9 cellular contexts compared by ENCODE assay signal in the genomic region with DNA sequence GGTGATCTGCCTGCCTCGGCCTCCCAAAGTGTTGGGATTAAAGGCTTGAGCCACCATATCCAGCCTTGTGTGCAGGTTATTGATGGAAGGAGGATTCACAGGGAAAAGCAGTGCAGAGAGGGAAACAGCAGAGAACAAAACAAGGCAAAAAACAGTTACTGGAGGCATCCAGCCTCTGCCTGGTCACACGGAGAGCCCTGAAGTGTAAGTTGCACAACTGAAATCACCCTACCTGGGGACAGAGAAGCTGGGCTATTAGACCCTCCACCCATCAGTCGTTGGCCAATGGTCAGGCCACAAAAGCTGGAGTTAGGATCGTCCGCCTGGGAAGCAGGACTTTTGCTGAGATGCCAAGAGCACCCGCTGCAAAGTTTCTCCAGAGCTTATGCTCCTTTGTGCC. TPM values are rescaled to one million over a fixed set of nuclear protein-coding genes. Genes with fewer than 3 reads are reported as not detected.
DNase-seq lines count a peak whose midpoint lies in the region; ATAC-seq and TF ChIP-seq lines count a peak whose summit lies in the region.
"Had no signal": no experiment of that assay in that cellular context is flagged by ENCODE, and none has a peak within 500 bp of the region (broad histone marks: within the 10 kb centered on the region; RNA-seq: fewer than 3 reads in every experiment).

No MANE protein-coding gene starts in this region.

- H3K27me3 ChIP-seq in IMR-90 (ENCODE audit: control insufficient read depth, insufficient read depth, low read length) (no peaks in the 10 kb centered on the region), endodermal cell (ENCODE audit: control insufficient read depth, insufficient read depth, low read length, poor library complexity, severe bottlenecking) (no peaks in the 10 kb centered on the region), mesenchymal stem cell (ENCODE audit: control insufficient read depth in 1 of 2, insufficient read depth in 1 of 2, low read length in 2 of 2) (no peaks in the 10 kb centered on the region), suprapubic skin (no peaks in the 10 kb centered on the region)
- H3K27me3 ChIP-seq in CD8-positive, alpha-beta T cell (ENCODE audit: insufficient read depth, low read length): no peaks in the 10 kb centered on the region

- H3K79me1 ChIP-seq in IMR-90 (ENCODE audit: low read depth in 1 of 2, low read length in 2 of 2) (no peaks in the 10 kb centered on the region), mesenchymal stem cell (replicated peaks; ENCODE audit: low read length, poor library complexity, severe bottlenecking) (no peaks in the 10 kb centered on the region)

- peak overlapping the region in 1 of 2 experiments; percentile 94 for H2BK12ac ChIP-seq in mesenchymal stem cell (ENCODE audit: low read length in 2 of 2)

- peak overlapping the region; percentile 11 for H3K14ac ChIP-seq in IMR-90 (replicated peaks; ENCODE audit: low read depth, low read length)
- H3K14ac ChIP-seq in mesenchymal stem cell (ENCODE audit: low read length in 2 of 2): no peak overlapping the region

- H3K9ac ChIP-seq in IMR-90 (ENCODE audit: low read depth, low read length): no peak overlapping the region
- H3K9ac ChIP-seq in endodermal cell (ENCODE audit: extremely low read depth, low read length, poor library complexity, severe bottlenecking): no peak overlapping the region
- H3K9ac ChIP-seq in mesenchymal stem cell (ENCODE audit: low read length): peak overlapping the region; percentile 73

- H2BK120ac ChIP-seq in IMR-90 (ENCODE audit: low read depth, low read length): peak overlapping the region; percentile 86
- peak overlapping the region; percentile 2 for H2BK120ac ChIP-seq in mesenchymal stem cell (ENCODE audit: low read depth, low read length)

- TF ChIP-seq CTCF in IMR-90 (conservative IDR thresholded peaks at IDR 0.05; ENCODE audit: low read depth, low read length) (no peak), endodermal cell (conservative IDR thresholded peaks at IDR 0.05) (no peak), suprapubic skin (IDR thresholded peaks at IDR 0.05) (no peak)
- TF ChIP-seq CTCF in CD8-positive, alpha-beta T cell (IDR thresholded peaks at IDR 0.05): no peak

- H3K36me3 Mint-ChIP-seq in endodermal cell (ENCODE audit: low read depth): no peaks in the 10 kb centered on the region
- no peaks in the 10 kb centered on the region for H3K36me3 Mint-ChIP-seq in CD8-positive, alpha-beta T cell

- no peak overlapping the region; the same call in 1 of the 2 replicates for H3K4me2 ChIP-seq in IMR-90 (ENCODE audit: low read depth, low read length)
- no peak overlapping the region for H3K4me2 ChIP-seq in mesenchymal stem cell (ENCODE audit: low read length, poor library complexity, severe bottlenecking)

- TF ChIP-seq POLR2A in IMR-90 (IDR thresholded peaks at IDR 0.05; ENCODE audit: low read depth, low read length) (no peak), suprapubic skin (IDR thresholded peaks at IDR 0.05) (no peak)

- H2AK9ac ChIP-seq in IMR-90 (replicated peaks; ENCODE audit: low read depth, low read length, poor library complexity): peak overlapping the region; percentile 90

- TF ChIP-seq RAD21 in IMR-90 (IDR thresholded peaks at IDR 0.05; ENCODE audit: low read length): no peak

- H2AFZ ChIP-seq in IMR-90 (replicated peaks; ENCODE audit: low read length, poor library complexity) (peak overlapping the region; percentile 54), mesenchymal stem cell (ENCODE audit: low read depth, low read length) (no peak overlapping the region)

- H4K20me1 ChIP-seq in IMR-90 (ENCODE audit: insufficient read depth, low read length): no peaks in the 10 kb centered on the region

- peak overlapping the region; percentile 63; the same call in 1 of the 2 replicates for H4K91ac ChIP-seq in IMR-90 (ENCODE audit: insufficient read depth, low read depth, low read length)
- no peak overlapping the region for H4K91ac ChIP-seq in mesenchymal stem cell (ENCODE audit: low read length)

- H2AK5ac ChIP-seq in IMR-90 (ENCODE audit: low read depth, low read length): peak overlapping the region; percentile 41
- peak overlapping the region; percentile 37 for H2AK5ac ChIP-seq in mesenchymal stem cell (ENCODE audit: low read length, severe bottlenecking)

- peak overlapping the region; percentile 69 for H3K4ac ChIP-seq in IMR-90 (ENCODE audit: low read depth, low read length)
- peak overlapping the region in 1 of 2 experiments; percentile 3 for H3K4ac ChIP-seq in mesenchymal stem cell (ENCODE audit: low read depth in 1 of 2, low read length in 2 of 2)

- H2BK5ac ChIP-seq in IMR-90 (ENCODE audit: low read depth, low read length, poor library complexity, severe bottlenecking) (peak overlapping the region; percentile 22), mesenchymal stem cell (ENCODE audit: low read depth, low read length, poor library complexity, severe bottlenecking) (no peak overlapping the region)

- peak overlapping the region in 1 of 2 experiments; percentile 1; a peak in 2 of 4 replicates for H4K8ac ChIP-seq in IMR-90 (ENCODE audit: low read depth in 2 of 2, low read length in 2 of 2)
- H4K8ac ChIP-seq in mesenchymal stem cell (ENCODE audit: low read length): no peak overlapping the region

- peak overlapping the region; percentile 31; the same call in 1 of the 2 replicates for H4K5ac ChIP-seq in IMR-90 (ENCODE audit: low read depth, low read length)

- TF ChIP-seq EP300 in suprapubic skin (IDR thresholded peaks at IDR 0.05): no peak

- no peaks in the 10 kb centered on the region for H3K9me3 ChIP-seq in IMR-90 (ENCODE audit: control insufficient read depth, insufficient read depth, low read length)
- no peaks in the 10 kb centered on the region for H3K9me3 ChIP-seq in endodermal cell (ENCODE audit: control insufficient read depth, low read length)
- H3K9me3 ChIP-seq in mesenchymal stem cell (ENCODE audit: control insufficient read depth, low read length): no peaks in the 10 kb centered on the region
- no peaks in the 10 kb centered on the region for H3K9me3 ChIP-seq in suprapubic skin
- no peaks in the 10 kb centered on the region for H3K9me3 ChIP-seq in CD8-positive, alpha-beta T cell (ENCODE audit: low read length)

- ATAC-seq in IMR-90 (ENCODE audit: low read depth) (no peak; the same call in 1 of the 2 replicates), GM21360 (IDR thresholded peaks at IDR 0.05; ENCODE audit: unreplicated experiment) (no peak)
- no peak for ATAC-seq in CD8-positive, alpha-beta T cell

- CTCF ChIA-PET in IMR-90 (lab: Yijun Ruan, JAX): no interaction called here
- CTCF ChIA-PET in CD8-positive, alpha-beta T cell (lab: Charles Lee): no interaction called here

- POLR2A ChIA-PET in IMR-90 (lab: Charles Lee; ENCODE audit: unreplicated experiment): no interaction called here
- POLR2A ChIA-PET in CD8-positive, alpha-beta T cell (lab: Charles Lee): no interaction called here

- peak overlapping the region; percentile 50; the same call in 2 of the 3 replicates for H2BK15ac ChIP-seq in IMR-90 (ENCODE audit: low read depth, low read length)
- H2BK15ac ChIP-seq in mesenchymal stem cell (ENCODE audit: low read depth, poor library complexity, severe bottlenecking): peak overlapping the region; percentile 15

- WGBS in IMR-90 (ENCODE audit: extremely low coverage in 2 of 2, insufficient read length in 1 of 2), 2 experiments: 86% methylated on average over 2 of the region's 6 CpGs; no CpG with 5 or more reads in 1 of the 2 experiments
- WGBS in endodermal cell (ENCODE audit: insufficient coverage in 1 of 2, insufficient read length in 1 of 2), 2 experiments: 81 to 82% methylated on average over 6 of the region's 6 CpGs
- WGBS in mesenchymal stem cell: 71% methylated on average over 6 of the region's 6 CpGs
- WGBS in suprapubic skin: 76% methylated on average over 6 of the region's 6 CpGs

- H3K4me3 Mint-ChIP-seq in endodermal cell: no peak overlapping the region
- no peak overlapping the region for H3K4me3 Mint-ChIP-seq in CD8-positive, alpha-beta T cell

- H3K23ac ChIP-seq in IMR-90 (ENCODE audit: low read depth, low read length): peak overlapping the region; percentile 7; the same call in 1 of the 2 replicates
- H3K23ac ChIP-seq in mesenchymal stem cell (ENCODE audit: low read length in 2 of 2): no peak overlapping the region

- in situ Hi-C loops in IMR-90 (cut with MboI; ENCODE audit: low sequenced_read_pairs): no loop called here

- peaks cover 7% of the 10 kb centered on the region for H3K4me1 ChIP-seq in IMR-90 (ENCODE audit: control insufficient read depth, insufficient read depth, low read length)
- no peaks in the 10 kb centered on the region for H3K4me1 ChIP-seq in endodermal cell (ENCODE audit: control insufficient read depth, insufficient read depth, low read length)
- H3K4me1 ChIP-seq in mesenchymal stem cell (ENCODE audit: control insufficient read depth, insufficient read depth, low read depth, low read length): peaks cover 9% of the 10 kb centered on the region
- peaks cover 8% of the 10 kb centered on the region for H3K4me1 ChIP-seq in suprapubic skin
- no peaks in the 10 kb centered on the region for H3K4me1 ChIP-seq in CD8-positive, alpha-beta T cell (ENCODE audit: insufficient read depth, low read length)

- H3K18ac ChIP-seq in IMR-90 (ENCODE audit: low read depth, low read length): no peak overlapping the region; the same call in 1 of the 2 replicates
- H3K18ac ChIP-seq in mesenchymal stem cell (ENCODE audit: low read depth in 1 of 2, low read length in 2 of 2): peak overlapping the region; percentile 55 to 72

- BruUV-seq in IMR-90 (replicated peaks; lab: Mats Ljungman, UMichigan): no TSS peak

- peak overlapping the region; percentile 93 for H3K27ac Mint-ChIP-seq in endodermal cell
- H3K27ac Mint-ChIP-seq in CD8-positive, alpha-beta T cell: no peak overlapping the region

- intact Hi-C loops in IMR-90 (cut with micrococcal nuclease): loop anchor here (2.0 kb wide), 1 partner anchor 84 kb away; a partner anchor contains a TSS
- intact Hi-C loops in CD8-positive, alpha-beta T cell (cut with DNase I, micrococcal nuclease): no loop called here

- no peaks in the 10 kb centered on the region for H3K9me3 Mint-ChIP-seq in endodermal cell
- H3K9me3 Mint-ChIP-seq in CD8-positive, alpha-beta T cell: no peaks in the 10 kb centered on the region

- no peaks in the 10 kb centered on the region for H3K36me3 ChIP-seq in IMR-90 (ENCODE audit: control insufficient read depth, insufficient read depth, low read length)
- no peaks in the 10 kb centered on the region for H3K36me3 ChIP-seq in endodermal cell (ENCODE audit: control insufficient read depth, insufficient read depth, low read length)
- no peaks in the 10 kb centered on the region for H3K36me3 ChIP-seq in mesenchymal stem cell (ENCODE audit: control insufficient read depth in 1 of 2, insufficient read depth in 2 of 2, low read depth in 1 of 2, low read length in 2 of 2)
- no peaks in the 10 kb centered on the region for H3K36me3 ChIP-seq in suprapubic skin
- no peaks in the 10 kb centered on the region for H3K36me3 ChIP-seq in CD8-positive, alpha-beta T cell (ENCODE audit: insufficient read depth, low read length)

- H3K27me3 Mint-ChIP-seq in endodermal cell (ENCODE audit: insufficient read depth): no peaks in the 10 kb centered on the region
- peaks cover 8% of the 10 kb centered on the region for H3K27me3 Mint-ChIP-seq in CD8-positive, alpha-beta T cell (ENCODE audit: low read depth)

- peaks cover 14% of the 10 kb centered on the region for H3K9me1 ChIP-seq in IMR-90 (ENCODE audit: insufficient read depth, low read length)

- dilution Hi-C loops in IMR-90 (cut with HindIII; ENCODE audit: low sequenced_read_pairs, unreplicated experiment): no loop called here

- H3K4me1 Mint-ChIP-seq in endodermal cell: peaks cover 7% of the 10 kb centered on the region
- H3K4me1 Mint-ChIP-seq in CD8-positive, alpha-beta T cell (ENCODE audit: low read depth): no peaks in the 10 kb centered on the region

- no peak for DNase-seq in IMR-90
- no peak for DNase-seq in endodermal cell
- DNase-seq in mesenchymal stem cell: no peak
- DNase-seq in suprapubic skin (ENCODE audit: low spot score in 2 of 2): no peak
- DNase-seq in CD8-positive, alpha-beta T cell: no peak
- no peak for DNase-seq in SW 1271 (lab: John Stamatoyannopoulos, UW)
- no peak for DNase-seq in DMS79 (lab: John Stamatoyannopoulos, UW)
- DNase-seq: activated CD8-positive, alpha-beta memory T cell treated with anti-CD3 and anti-CD28 coated beads, Interleukin-2, amount 50 U/mL, for 48 hours had no signal

- H2BK20ac ChIP-seq in IMR-90 (ENCODE audit: low read depth, low read length): peak overlapping the region; percentile 69

- H3K4me3 ChIP-seq in IMR-90 (ENCODE audit: insufficient read depth, low read depth, low read length) (no peak overlapping the region), endodermal cell (ENCODE audit: low read length) (no peak overlapping the region), mesenchymal stem cell (ENCODE audit: insufficient read depth in 1 of 2, low read depth in 1 of 2, low read length in 2 of 2) (peak overlapping the region in 1 of 2 experiments; percentile 70), suprapubic skin (peak overlapping the region; percentile 40)
- no peak overlapping the region for H3K4me3 ChIP-seq in CD8-positive, alpha-beta T cell (ENCODE audit: low read depth, low read length)

- H3K56ac ChIP-seq in IMR-90 (ENCODE audit: extremely low read depth, insufficient read depth, low read length): no peak overlapping the region; the same call in 1 of the 2 replicates

- H3K27ac ChIP-seq in IMR-90 (ENCODE audit: insufficient read depth, low read length): peak overlapping the region; percentile 72; the same call in 1 of the 2 replicates
- H3K27ac ChIP-seq in endodermal cell (ENCODE audit: low read depth, low read length): peak overlapping the region; percentile 2
- peak overlapping the region; percentile 67 for H3K27ac ChIP-seq in mesenchymal stem cell (ENCODE audit: low read length, poor library complexity, severe bottlenecking)
- H3K27ac ChIP-seq in suprapubic skin: peak overlapping the region; percentile 73
- no peak overlapping the region for H3K27ac ChIP-seq in CD8-positive, alpha-beta T cell (ENCODE audit: low read depth, low read length)

RNA-seq across cellular contexts. Expression of a gene that starts 57.9 kb away (rescaled TPM):
- total RNA-seq in IMR-90 (2012; rRNA removed) (not detected in 2 replicates), endodermal cell (under 1 TPM; 0.42 to 0.62 TPM), suprapubic skin (under 1 TPM in 1 of 4 donors, not detected in 3; 0.26 TPM)
- polyA plus RNA-seq in IMR-90 (2012; rRNA removed): not detected in 2 replicates
- polyA plus RNA-seq in IMR-90 (2012; cell fraction: cytosol; rRNA removed): not detected in 2 replicates
- polyA plus RNA-seq in IMR-90 (2012; cell fraction: nucleus; rRNA removed; ENCODE audit: low replicate concordance): not detected in 2 replicates
- polyA plus RNA-seq in endodermal cell (2013, experiment 1 of 2): 0.89 TPM
- polyA plus RNA-seq in endodermal cell (2013, experiment 2 of 2): 0.58 TPM
- 0.04 TPM for polyA plus RNA-seq in mesenchymal stem cell (2013, experiment 1 of 2)
- 0.01 TPM for polyA plus RNA-seq in mesenchymal stem cell (2013, experiment 2 of 2)
- total RNA-seq in CD8-positive, alpha-beta T cell: not detected
